ENCODE assay signal across 10 cellular contexts in the genomic region with DNA sequence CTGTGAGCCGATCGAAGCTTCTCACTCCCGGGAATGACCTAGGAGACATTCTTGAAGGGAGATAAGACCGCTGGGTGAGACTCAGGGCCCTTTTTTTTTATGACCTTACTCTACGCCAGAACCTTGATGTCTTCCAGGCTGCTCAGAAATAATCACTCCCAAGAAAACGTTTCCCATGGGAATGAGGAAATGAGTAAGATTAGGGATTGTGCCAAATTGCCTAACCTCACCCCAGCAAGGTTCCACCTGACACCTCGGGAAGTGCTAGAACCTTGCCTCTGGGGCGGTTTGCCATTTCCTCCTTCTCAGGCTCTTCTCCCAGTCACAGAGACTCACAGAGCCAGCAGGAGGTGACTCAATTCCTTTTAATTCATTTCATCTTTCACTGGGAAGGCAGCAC. TPM values are rescaled to one million over a fixed set of nuclear protein-coding genes. Genes with fewer than 3 reads are reported as not detected.
A peak's percentile ranks its signal among the peaks of the same experiment; 100 is the strongest.
DNase-seq lines count a peak whose midpoint lies in the region; ATAC-seq and TF ChIP-seq lines count a peak whose summit lies in the region.
"Had no signal": no experiment of that assay in that cellular context is flagged by ENCODE, and none has a peak within 500 bp of the region (broad histone marks: within the 10 kb centered on the region; RNA-seq: fewer than 3 reads in every experiment).

No MANE protein-coding gene starts in this region.

- H3K36me3 ChIP-seq in liver (ENCODE audit: control insufficient read depth in 4 of 4, insufficient read depth in 3 of 4, low read depth in 1 of 4, low read length in 3 of 4), result peaks cover 0 to 4% (median 1%) of the 10 kb centered on the region in 4 donors
- no peaks in the 10 kb centered on the region for H3K36me3 ChIP-seq in upper lobe of left lung
- H3K36me3 ChIP-seq: BLaER1 had no signal

- ATAC-seq in activated T-cell treated with anti-CD3 and anti-CD28 coated beads, Interleukin-2, amount 50 U/mL, for 4 hours, result no peak
- ATAC-seq in upper lobe of left lung (ENCODE audit: low FRiP score in 2 of 2) (no peak), HG03354 (IDR thresholded peaks at IDR 0.05; ENCODE audit: poor library complexity, severe bottlenecking, unreplicated experiment) (no peak), GM21825 (IDR thresholded peaks at IDR 0.05; ENCODE audit: unreplicated experiment) (no peak)

- H3K9ac ChIP-seq in liver (ENCODE audit: low read depth in 1 of 2, low read length in 2 of 2), result peak overlapping the region in 1 of 2 donors; percentile 10
- H3K9ac ChIP-seq: BLaER1 had no signal

- TF ChIP-seq EP300 in upper lobe of left lung (IDR thresholded peaks at IDR 0.05), result peak in 1 of 4 donors; percentile 9

- peaks cover 33% of the 10 kb centered on the region for H3K4me1 Mint-ChIP-seq in activated T-cell treated with anti-CD3 and anti-CD28 coated beads, Interleukin-2, amount 50 U/mL, for 4 hours (ENCODE audit: low read depth)

- peak overlapping the region; percentile 93 for H3K4me3 Mint-ChIP-seq in activated T-cell treated with anti-CD3 and anti-CD28 coated beads, Interleukin-2, amount 50 U/mL, for 4 hours

- in situ Hi-C loops in T47D (cut with HindIII; ENCODE audit: low pct_unique_long_range_greater_than_20kb, low sequenced_read_pairs), result no loop called here

- H3K27ac ChIP-seq in liver (ENCODE audit: low read depth in 1 of 2, low read length in 2 of 2), result peak overlapping the region; percentile 36 to 72
- H3K27ac ChIP-seq in upper lobe of left lung, result peak overlapping the region; percentile 10 to 99 (median 80)
- H3K27ac ChIP-seq: BLaER1 had no signal

- H3K27me3 ChIP-seq in liver (ENCODE audit: control insufficient read depth in 4 of 4, insufficient read depth in 4 of 4, low read length in 3 of 4), result no peaks in the 10 kb centered on the region
- H3K27me3 ChIP-seq in upper lobe of left lung, result no peaks in the 10 kb centered on the region

- TF ChIP-seq POLR2A in upper lobe of left lung (IDR thresholded peaks at IDR 0.05), result no peak

- DNase-seq in activated T-cell treated with anti-CD3 and anti-CD28 coated beads, Interleukin-2, amount 50 U/mL, for 4 hours, result no peak
- DNase-seq in activated T-cell treated with anti-CD3 and anti-CD28 coated beads for 4 hours (no peak), T47D (ENCODE audit: low read depth in 1 of 2, low spot score in 1 of 2) (peak; percentile 7 to 81), upper lobe of left lung (peak in 1 of 2 donors; percentile 75)
- no peak for DNase-seq in activated CD8-positive, alpha-beta memory T cell treated with anti-CD3 and anti-CD28 coated beads for 24 hours
- DNase-seq: Kasumi-1 had no signal

- H3K27me3 Mint-ChIP-seq in activated T-cell treated with anti-CD3 and anti-CD28 coated beads, Interleukin-2, amount 50 U/mL, for 4 hours (ENCODE audit: low read depth), result no peaks in the 10 kb centered on the region

- H3K9me3 ChIP-seq in liver (ENCODE audit: control insufficient read depth in 4 of 4, low read length in 3 of 4), result no peaks in the 10 kb centered on the region
- H3K9me3 ChIP-seq in upper lobe of left lung, result no peaks in the 10 kb centered on the region

- peaks cover 19% of the 10 kb centered on the region for H3K36me3 Mint-ChIP-seq in activated T-cell treated with anti-CD3 and anti-CD28 coated beads, Interleukin-2, amount 50 U/mL, for 4 hours (ENCODE audit: insufficient read depth)

- 24% methylated on average over 8 of the region's 8 CpGs for WGBS in liver
- 21 to 30% methylated on average over 8 of the region's 8 CpGs for WGBS in upper lobe of left lung, 2 donors

- no peaks in the 10 kb centered on the region for H3K9me3 Mint-ChIP-seq in activated T-cell treated with anti-CD3 and anti-CD28 coated beads, Interleukin-2, amount 50 U/mL, for 4 hours

- no peak overlapping the region for H3K4me3 ChIP-seq in liver (ENCODE audit: low read depth in 1 of 3, low read length in 3 of 3)
- H3K4me3 ChIP-seq in upper lobe of left lung, result no peak overlapping the region
- H3K4me3 ChIP-seq: BLaER1 had no signal

- TF ChIP-seq RAD21 in liver (IDR thresholded peaks at IDR 0.05), result peak in 1 of 2 donors; percentile 20

- TF ChIP-seq CTCF in liver (IDR thresholded peaks at IDR 0.05; ENCODE audit: low read depth, low read length, missing input control) (no peak), upper lobe of left lung (IDR thresholded peaks at IDR 0.05) (no peak)

- H3K4me1 ChIP-seq in liver (ENCODE audit: control insufficient read depth in 4 of 4, insufficient read depth in 4 of 4, low read length in 3 of 4), result peaks cover 5 to 23% (median 16%) of the 10 kb centered on the region in 4 donors
- H3K4me1 ChIP-seq in upper lobe of left lung, result peaks cover 20 to 30% (median 25%) of the 10 kb centered on the region in 4 donors

TF ChIP-seq in liver, 16 proteins besides CTCF, POLR2A, EP300 and RAD21:
- TF ChIP-seq FOXA1 (IDR thresholded peaks at IDR 0.05), result no peak
- TF ChIP-seq EGR1 (IDR thresholded peaks at IDR 0.05; ENCODE audit: low read depth in 2 of 2), result peak in 1 of 2 donors; percentile 15
- peak; percentile 64 for TF ChIP-seq NR2F2 (IDR thresholded peaks at IDR 0.05)
- TF ChIP-seq JUND (IDR thresholded peaks at IDR 0.05), result peak in 1 of 2 donors; percentile 9
- TF ChIP-seq RXRA (IDR thresholded peaks at IDR 0.05), result peak in 1 of 2 donors; percentile 11

RNA-seq across cellular contexts. Expression of a gene that starts 2.3 kb away (rescaled TPM):
- total RNA-seq in activated T-cell treated with anti-CD3 and anti-CD28 coated beads, Interleukin-2, amount 50 U/mL, for 4 hours, result 1 to 10 TPM; 3.3 to 3.5 (median 3.5) TPM
- total RNA-seq in liver (10 to 100 TPM in 1 of 2 donors, 1 to 10 TPM in 1; 7.0 to 63.3 TPM), upper lobe of left lung (10 to 100 TPM in 5 of 6 donors, 1 to 10 TPM in 1; 5.8 to 25.0 (median 14.6) TPM)
- 10 to 100 TPM; 27.9 to 37.2 TPM for polyA plus RNA-seq in liver

RNA-seq across cellular contexts. Expression of a gene that starts 57.6 kb away (rescaled TPM):
- total RNA-seq in activated T-cell treated with anti-CD3 and anti-CD28 coated beads, Interleukin-2, amount 50 U/mL, for 4 hours, result 100 to 1,000 TPM; 164 to 177 (median 170) TPM
- total RNA-seq in liver (10 to 100 TPM; 32.2 to 33.9 TPM), upper lobe of left lung (10 to 100 TPM; 11.5 to 59.8 (median 51.4) TPM)
- 100 to 1,000 TPM in 1 of 2 donors, 10 to 100 TPM in 1; 48.3 to 132 TPM for polyA plus RNA-seq in liver

Comparison
In these comparisons a context has a peak if more than half of its experiments do, and no peak if none do; other contexts are left out.
1. DNase-seq: peak in T47D (2 of 2); none in activated T-cell treated with anti-CD3 and anti-CD28 coated beads, Interleukin-2, amount 50 U/mL, for 4 hours (single experiment), activated T-cell treated with anti-CD3 and anti-CD28 coated beads for 4 hours (single experiment) and activated CD8-positive, alpha-beta memory T cell treated with anti-CD3 and anti-CD28 coated beads for 24 hours (single experiment).